13 cellular contexts compared by ENCODE assay signal in the genomic region with DNA sequence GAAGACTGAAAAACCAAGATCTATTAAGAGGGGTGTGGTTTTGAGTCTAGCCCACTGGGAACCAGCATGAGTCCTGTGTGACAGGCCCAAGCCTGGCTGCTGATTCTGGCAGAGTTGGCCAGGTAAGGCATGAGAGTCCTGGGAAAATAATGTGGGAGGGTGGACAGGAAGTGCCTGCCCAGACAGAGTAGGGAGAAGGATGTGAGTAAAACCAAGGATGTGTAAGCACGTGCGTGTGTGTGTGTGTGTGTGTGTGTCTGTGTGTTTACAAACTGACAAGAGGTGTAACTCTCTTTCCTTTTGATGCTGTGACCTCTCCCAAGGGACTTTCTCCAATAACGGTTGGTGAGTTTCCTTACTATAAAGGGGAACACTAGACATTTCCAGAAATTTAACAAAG. TPM values are rescaled to one million over a fixed set of nuclear protein-coding genes. Genes with fewer than 3 reads are reported as not detected.
DNase-seq lines count a peak whose midpoint lies in the region; ATAC-seq and TF ChIP-seq lines count a peak whose summit lies in the region.
"Had no signal": no experiment of that assay in that cellular context is flagged by ENCODE, and none has a peak within 500 bp of the region (broad histone marks: within the 10 kb centered on the region; RNA-seq: fewer than 3 reads in every experiment).

No MANE protein-coding gene starts in this region.

- H3K27ac ChIP-seq in lower lobe of right lung: peak overlapping the region; percentile 26
- H3K27ac ChIP-seq: VCaP had no signal

- intact Hi-C loops in lower lobe of right lung (cut with DNase I): no loop called here
- intact Hi-C loops in natural killer cell (cut with micrococcal nuclease): no loop called here

- H3K4me3 Mint-ChIP-seq in progenitor cell of endocrine pancreas (ENCODE audit: low read depth) (no peak overlapping the region), natural killer cell (no peak overlapping the region)
- H3K4me3 Mint-ChIP-seq: CD4-positive, CD25-positive, alpha-beta regulatory T cell had no signal

- H3K27ac Mint-ChIP-seq in progenitor cell of endocrine pancreas: no peak overlapping the region
- no peak overlapping the region for H3K27ac Mint-ChIP-seq in natural killer cell

- DNase-seq in CD1c-positive myeloid dendritic cell (ENCODE audit: extremely low spot score): peak; percentile 36
- DNase-seq in LHCN-M2 (ENCODE audit: low read depth): peak; percentile 56
- peak; percentile 63 to 88 for DNase-seq in cardiac fibroblast (ENCODE audit: low read depth in 2 of 2)
- no peak for DNase-seq in lower lobe of right lung
- DNase-seq in progenitor cell of endocrine pancreas (ENCODE audit: low spot score, unreplicated experiment): no peak
- no peak for DNase-seq in SHP77 treated with DMSO at 0.1 percent for 48 hours (lab: John Stamatoyannopoulos, UW)
- DNase-seq in natural killer cell: no peak
- DNase-seq: activated naive CD4-positive, alpha-beta T cell treated with anti-CD3 and anti-CD28 coated beads, Interleukin-2, amount 50 U/mL, for 16 hours; effector memory CD4-positive, alpha-beta T cell; NCI-H82 had no signal

- no peaks in the 10 kb centered on the region for H3K4me1 Mint-ChIP-seq in progenitor cell of endocrine pancreas (ENCODE audit: low read depth)
- no peaks in the 10 kb centered on the region for H3K4me1 Mint-ChIP-seq in natural killer cell

- no peaks in the 10 kb centered on the region for H3K36me3 ChIP-seq in lower lobe of right lung

- H3K9me3 ChIP-seq in lower lobe of right lung: no peaks in the 10 kb centered on the region

- peaks cover 28% of the 10 kb centered on the region for H3K4me1 ChIP-seq in lower lobe of right lung

- H3K36me3 Mint-ChIP-seq in progenitor cell of endocrine pancreas (ENCODE audit: insufficient read depth) (no peaks in the 10 kb centered on the region), natural killer cell (no peaks in the 10 kb centered on the region)
- H3K36me3 Mint-ChIP-seq: CD4-positive, CD25-positive, alpha-beta regulatory T cell had no signal

- H3K9me3 Mint-ChIP-seq in progenitor cell of endocrine pancreas (ENCODE audit: low read depth) (no peaks in the 10 kb centered on the region), natural killer cell (no peaks in the 10 kb centered on the region)

- H3K4me3 ChIP-seq in cardiac fibroblast (replicated peaks in 1 of 2; ENCODE audit: low read depth in 2 of 2, low read length in 2 of 2): no peak overlapping the region
- no peak overlapping the region for H3K4me3 ChIP-seq in lower lobe of right lung

- peak; percentile 17 to 23 for ATAC-seq in lower lobe of right lung
- no peak for ATAC-seq in GM21447 (IDR thresholded peaks at IDR 0.05; ENCODE audit: unreplicated experiment)
- no peak for ATAC-seq in natural killer cell

- no peak for TF ChIP-seq CTCF in cardiac fibroblast (IDR thresholded peaks at IDR 0.05; ENCODE audit: low read depth, low read length)
- no peak for TF ChIP-seq CTCF in lower lobe of right lung (IDR thresholded peaks at IDR 0.05)
- no peak for TF ChIP-seq CTCF in progenitor cell of endocrine pancreas (IDR thresholded peaks at IDR 0.05; ENCODE audit: unreplicated experiment)
- TF ChIP-seq CTCF in natural killer cell (IDR thresholded peaks at IDR 0.05): no peak

- H3K27me3 Mint-ChIP-seq in progenitor cell of endocrine pancreas (no peaks in the 10 kb centered on the region), natural killer cell (ENCODE audit: low read depth in 2 of 2) (no peaks in the 10 kb centered on the region)

- H3K27me3 ChIP-seq in lower lobe of right lung (ENCODE audit: low read depth): no peaks in the 10 kb centered on the region

RNA-seq across cellular contexts. Expression of gene TEX2, which starts 15.6 kb away (rescaled TPM):
- total RNA-seq in LHCN-M2 (2014; rRNA removed): 28.4 and 35.1 TPM in 2 replicates
- 14.7 TPM for polyA plus RNA-seq in LHCN-M2 (2012)
- 41.3 TPM for total RNA-seq in lower lobe of right lung
- total RNA-seq in progenitor cell of endocrine pancreas: 30.2 and 31.5 TPM in 2 replicates
- 10 to 100 TPM in 2 of 3 donors, 1 to 10 TPM in 1; 8.3 to 16.3 (median 11.3) TPM for total RNA-seq in natural killer cell

Comparison
In these comparisons a context has a peak if more than half of its experiments do, and no peak if none do; other contexts are left out.
1. DNase-seq: peak in CD1c-positive myeloid dendritic cell (single experiment), LHCN-M2 (single experiment) and cardiac fibroblast (2 of 2); none in lower lobe of right lung (single experiment), progenitor cell of endocrine pancreas (single experiment), SHP77 treated with DMSO at 0.1 percent for 48 hours (single experiment) and natural killer cell (single experiment).
2. ATAC-seq: peak in lower lobe of right lung (2 of 2); none in GM21447 (single experiment) and natural killer cell (0 of 3).